Comparison of ENCODE assay signal across 8 cellular contexts in genomic region chr3:14633819-14634424, GRCh38. TPM values are rescaled to one million over a fixed set of nuclear protein-coding genes. Genes with fewer than 3 reads are reported as not detected.
A peak's percentile ranks its signal among the peaks of the same experiment; 100 is the strongest.
DNase-seq lines count a peak whose midpoint lies in the region; ATAC-seq and TF ChIP-seq lines count a peak whose summit lies in the region.

No MANE protein-coding gene starts in this region.

- DNase-seq in CMK (ENCODE audit: low read depth) (peak; percentile 67), HCT116 (ENCODE audit: low read depth, low spot score) (peak; percentile 67), SK-N-DZ (ENCODE audit: low spot score) (peak; percentile 68), right atrium auricular region (ENCODE audit: low spot score) (peak; percentile 69)
- DNase-seq in activated naive CD4-positive, alpha-beta T cell treated with anti-CD3 and anti-CD28 coated beads, Interleukin-2, amount 50 U/mL, for 72 hours (ENCODE audit: low spot score in 2 of 2) = peak in 1 of 2 donors; percentile 63
- peak; percentile 15 to 30 for DNase-seq in stimulated activated CD4-positive, alpha-beta T cell treated with anti-CD3 and anti-CD28 coated beads, Interleukin-15, amount 100 ng/mL, for 48 hours (ENCODE audit: low read depth in 2 of 2)

- TF ChIP-seq POLR2A in HCT116 (IDR thresholded peaks at IDR 0.05; ENCODE audit: borderline replicate concordance, extremely low read depth, insufficient read depth, insufficient read length) = no peak

- no TSS peak for BruUV-seq in HCT116 (replicated peaks; lab: Mats Ljungman, UMichigan)

- H3K27ac ChIP-seq in HCT116 (ENCODE audit: low read depth, low read length) (no peak overlapping the region), right atrium auricular region (no peak overlapping the region)

- no peaks in the 10 kb centered on the region for H3K79me2 ChIP-seq in HCT116 (ENCODE audit: insufficient read depth, low read length)

- peak; percentile 97 for ATAC-seq in HCT116
- ATAC-seq in activated naive CD4-positive, alpha-beta T cell treated with anti-CD3 and anti-CD28 coated beads, Interleukin-2, amount 50 U/mL, for 72 hours = peak; percentile 71 to 80
- ATAC-seq in HG03521 (IDR thresholded peaks at IDR 0.05; ENCODE audit: unreplicated experiment) = no peak
- no peak for ATAC-seq in GM18520 (IDR thresholded peaks at IDR 0.05; ENCODE audit: unreplicated experiment)

- H4K20me1 ChIP-seq in HCT116 (ENCODE audit: insufficient read depth) = no peaks in the 10 kb centered on the region

- 0 out of 2 replicates have a peak overlapping the region, but pooled peaks have one; percentile 11 for H3K4me2 ChIP-seq in HCT116 (ENCODE audit: low read length)

- H3K27me3 ChIP-seq in HCT116 (ENCODE audit: insufficient read depth, low read length) (peaks cover 15% of the 10 kb centered on the region), right atrium auricular region (no peaks in the 10 kb centered on the region)

- H3K9me2 ChIP-seq in HCT116 (ENCODE audit: insufficient read depth) = no peaks in the 10 kb centered on the region

- no peak overlapping the region for H3K27ac Mint-ChIP-seq in activated naive CD4-positive, alpha-beta T cell treated with anti-CD3 and anti-CD28 coated beads, Interleukin-2, amount 50 U/mL, for 72 hours

- intact Hi-C loops in HCT116 (cut with micrococcal nuclease) = loop anchor here (1.0 kb wide), 2 partner anchors 147 to 287 kb away; no protein-coding TSS in a partner anchor

- H3K4me1 ChIP-seq in HCT116 (ENCODE audit: control insufficient read depth in 1 of 2, insufficient read depth in 2 of 2, low read length in 2 of 2) (no peaks in the 10 kb centered on the region), right atrium auricular region (no peaks in the 10 kb centered on the region)

- H2AFZ ChIP-seq in HCT116 (ENCODE audit: low read depth, low read length, poor library complexity, severe bottlenecking) = peak overlapping the region; percentile 81

- CTCF ChIA-PET in HCT116 (lab: Charles Lee) = interaction anchor here (1.3 kb wide), 1 partner anchor 11 kb away, joined by 3 read pairs; no protein-coding TSS in a partner anchor

- no peaks in the 10 kb centered on the region for H3K36me3 Mint-ChIP-seq in activated naive CD4-positive, alpha-beta T cell treated with anti-CD3 and anti-CD28 coated beads, Interleukin-2, amount 50 U/mL, for 72 hours

- TF ChIP-seq CTCF in HCT116 (IDR thresholded peaks at IDR 0.05 in 2 of 3, conservative IDR thresholded peaks at IDR 0.05 in 1 of 3; ENCODE audit: borderline replicate concordance in 1 of 3, insufficient read depth in 1 of 3, low read depth in 2 of 3, low read length in 2 of 3) (peak; percentile 72 to 97 (median 91); a peak in 5 of 6 replicates), right atrium auricular region (IDR thresholded peaks at IDR 0.05) (peak; percentile 74 to 77)

- RAD21 ChIA-PET in HCT116 (lab: Charles Lee; ENCODE audit: low non-redundant PET in 1 of 2, low total read pairs in 2 of 2, uncharacterized antibody in 2 of 2, unreplicated experiment in 2 of 2) = no interaction called here

- H3K9me3 ChIP-seq in HCT116 (ENCODE audit: control insufficient read depth in 1 of 2, insufficient read depth in 1 of 2, low read depth in 1 of 2, low read length in 2 of 2) = no peaks in the 10 kb centered on the region
- no peaks in the 10 kb centered on the region for H3K9me3 ChIP-seq in right atrium auricular region

- no peak overlapping the region for H3K9ac ChIP-seq in HCT116 (ENCODE audit: low read length)

- no peaks in the 10 kb centered on the region for H3K36me3 ChIP-seq in HCT116 (ENCODE audit: control insufficient read depth in 1 of 2, insufficient read depth in 2 of 2, low read length in 2 of 2)
- H3K36me3 ChIP-seq in right atrium auricular region = no peaks in the 10 kb centered on the region

- TF ChIP-seq RAD21 in HCT116 (IDR thresholded peaks at IDR 0.05; ENCODE audit: low read depth) = peak; percentile 63

- H3K4me3 ChIP-seq in HCT116 (replicated peaks in 1 of 2; ENCODE audit: low read depth in 1 of 2, low read length in 2 of 2) (no peak overlapping the region), right atrium auricular region (no peak overlapping the region)

- no peaks in the 10 kb centered on the region for H3K9me3 Mint-ChIP-seq in activated naive CD4-positive, alpha-beta T cell treated with anti-CD3 and anti-CD28 coated beads, Interleukin-2, amount 50 U/mL, for 72 hours

- POLR2A ChIA-PET in HCT116 (lab: Charles Lee) = no interaction called here

TF ChIP-seq in HCT116, 20 proteins besides CTCF, POLR2A, EP300 and RAD21:
- TF ChIP-seq ATF3 (IDR thresholded peaks at IDR 0.05) (no peak), POLR2AphosphoS5 (IDR thresholded peaks at IDR 0.05; ENCODE audit: low read depth, low read length) (no peak), EZH2 (IDR thresholded peaks at IDR 0.05) (no peak), YY1 (IDR thresholded peaks at IDR 0.05; ENCODE audit: extremely low read depth, insufficient replicate concordance, low read depth, low read length) (peak; percentile 67), ZBTB33 (IDR thresholded peaks at IDR 0.05; ENCODE audit: extremely low read depth, insufficient replicate concordance, low read length) (no peak), ELF1 (IDR thresholded peaks at IDR 0.05; ENCODE audit: borderline replicate concordance, low read depth) (no peak), CEBPB (IDR thresholded peaks at IDR 0.05; ENCODE audit: low read depth) (no peak), SP1 (IDR thresholded peaks at IDR 0.05; ENCODE audit: low read depth) (no peak)

RNA-seq across cellular contexts. Expression of gene CCDC174, which starts 17.6 kb away (rescaled TPM):
- total RNA-seq in HCT116 (2021; ENCODE audit: unreplicated experiment) (15.6 TPM), right atrium auricular region (10 to 100 TPM in 1 of 2 donors, 1 to 10 TPM in 1; 9.4 to 14.1 TPM)
- polyA plus RNA-seq in HCT116 (2012) = 10.5 and 14.8 TPM in 2 replicates
- 9.5 and 9.6 TPM in 2 replicates for polyA plus RNA-seq in SK-N-DZ (2014; cell fraction: cytosol; rRNA removed)
- polyA plus RNA-seq in SK-N-DZ (2014; cell fraction: nucleus; rRNA removed) = 27.8 and 30.6 TPM in 2 replicates
- total RNA-seq in activated naive CD4-positive, alpha-beta T cell treated with anti-CD3 and anti-CD28 coated beads, Interleukin-2, amount 50 U/mL, for 72 hours = 10 to 100 TPM; 19.8 to 23.3 TPM

RNA-seq across cellular contexts. Expression of gene C3orf20, which starts 41.0 kb away (rescaled TPM):
- total RNA-seq in HCT116 (2021; ENCODE audit: unreplicated experiment) = 0.20 TPM
- polyA plus RNA-seq in HCT116 (2012) = 0.03 and 0.04 TPM in 2 replicates
- polyA plus RNA-seq in SK-N-DZ (2014; cell fraction: cytosol; rRNA removed) = not detected in 2 replicates
- polyA plus RNA-seq in SK-N-DZ (2014; cell fraction: nucleus; rRNA removed) = not detected in 2 replicates
- under 1 TPM in 1 of 2 donors, not detected in 1; 0.56 TPM for total RNA-seq in activated naive CD4-positive, alpha-beta T cell treated with anti-CD3 and anti-CD28 coated beads, Interleukin-2, amount 50 U/mL, for 72 hours
- not detected for total RNA-seq in right atrium auricular region

Comparison
In these comparisons a context has a peak if more than half of its experiments do, and no peak if none do; other contexts are left out.
1. ATAC-seq: peak in HCT116 (single experiment) and activated naive CD4-positive, alpha-beta T cell treated with anti-CD3 and anti-CD28 coated beads, Interleukin-2, amount 50 U/mL, for 72 hours (2 of 2); none in HG03521 (single experiment) and GM18520 (single experiment).